8 cellular contexts compared by ENCODE assay signal in genomic region chr19:50025022-50025793, GRCh38. TPM values are rescaled to one million over a fixed set of nuclear protein-coding genes. Genes with fewer than 3 reads are reported as not detected.
A peak's percentile ranks its signal among the peaks of the same experiment; 100 is the strongest.
DNase-seq lines count a peak whose midpoint lies in the region; ATAC-seq and TF ChIP-seq lines count a peak whose summit lies in the region.

VRK3 (minus strand) TSS chr19:50025372; CDS start chr19:50016162, 9,210 bp downstream.

- H3K4me1 ChIP-seq in breast epithelium = peaks cover 0 to 4% of the 10 kb centered on the region in 2 donors
- peaks cover 5% of the 10 kb centered on the region for H3K4me1 ChIP-seq in iPS-18a (ENCODE audit: control insufficient read depth, low read depth, low read length)
- peaks cover 6% of the 10 kb centered on the region for H3K4me1 ChIP-seq in skeletal muscle satellite cell (ENCODE audit: control insufficient read depth, insufficient read depth, low read length)

- H3K9ac ChIP-seq in iPS-18a (ENCODE audit: low read length) = peak within 1 kb of the TSS; percentile 73
- H3K9ac ChIP-seq in skeletal muscle satellite cell (ENCODE audit: low read depth, low read length) = peak within 1 kb of the TSS; percentile 90

- intact Hi-C loops in breast epithelium (cut with DNase I; ENCODE audit: low total_unique reads) = no loop called here

- H3K36me3 ChIP-seq in breast epithelium (no peaks in the 10 kb centered on the region), iPS-18a (ENCODE audit: control insufficient read depth, low read depth, low read length) (no peaks in the 10 kb centered on the region), skeletal muscle satellite cell (ENCODE audit: insufficient read depth, low read length) (peaks cover 4% of the 10 kb centered on the region)

- no peak for TF ChIP-seq CTCF in AG04449 (IDR thresholded peaks at IDR 0.05; ENCODE audit: insufficient read depth, low read length, missing control alignments)
- TF ChIP-seq CTCF in VCaP (conservative IDR thresholded peaks at IDR 0.05) = no peak
- TF ChIP-seq CTCF in breast epithelium (IDR thresholded peaks at IDR 0.05) = peak in 1 of 3 donors; percentile 25

- H3K27ac ChIP-seq in VCaP = peak within 1 kb of the TSS; percentile 75
- H3K27ac ChIP-seq in breast epithelium = peak within 1 kb of the TSS; percentile 89 to 96
- H3K27ac ChIP-seq in iPS-18a (ENCODE audit: low read length) = peak within 1 kb of the TSS; percentile 70

- no peaks in the 10 kb centered on the region for H3K9me3 ChIP-seq in breast epithelium
- no peaks in the 10 kb centered on the region for H3K9me3 ChIP-seq in iPS-18a (ENCODE audit: control insufficient read depth, low read depth, low read length)
- H3K9me3 ChIP-seq in skeletal muscle satellite cell (replicated peaks; ENCODE audit: low read length) = no peaks in the 10 kb centered on the region

- POLR2A ChIA-PET in AG04449 (lab: Yijun Ruan, JAX) = no interaction called here

- H3K27me3 ChIP-seq in breast epithelium = no peaks in the 10 kb centered on the region
- H3K27me3 ChIP-seq in iPS-18a (ENCODE audit: control insufficient read depth, insufficient read depth, low read length) = no peaks in the 10 kb centered on the region
- H3K27me3 ChIP-seq in skeletal muscle satellite cell (ENCODE audit: control insufficient read depth, insufficient read depth, low read length) = no peaks in the 10 kb centered on the region

- peak; percentile 60 for TF ChIP-seq POLR2A in breast epithelium (IDR thresholded peaks at IDR 0.05)

- CTCF ChIA-PET in AG04449 (lab: Yijun Ruan, JAX) = interaction anchor here (0.9 to 1.0 kb wide), 3 partner anchors 10 to 87 kb away, joined by 3 read pairs; no protein-coding TSS in a partner anchor

- ATAC-seq in GM18870 (IDR thresholded peaks at IDR 0.05; ENCODE audit: unreplicated experiment) (peak; percentile 82), HG03135 (IDR thresholded peaks at IDR 0.05; ENCODE audit: unreplicated experiment) (peak; percentile 86)

- DNase-seq in AG04449 (ENCODE audit: low read depth, low spot score) (peak; percentile 98), NCI-H2196 treated with DMSO at 0.1 percent for 48 hours (lab: John Stamatoyannopoulos, UW; ENCODE audit: unreplicated experiment) (peak; percentile 98), breast epithelium (ENCODE audit: low spot score in 2 of 2) (peak; percentile 98 to 99)

- H3K4me3 ChIP-seq in AG04449 (ENCODE audit: low read depth, low read length) (peak within 1 kb of the TSS; percentile 100), breast epithelium (peak within 1 kb of the TSS; percentile 79 to 97 (median 79)), iPS-18a (ENCODE audit: low read length) (peak within 1 kb of the TSS; percentile 85), skeletal muscle satellite cell (ENCODE audit: low read length) (peak within 1 kb of the TSS; percentile 90)

- peak within 1 kb of the TSS; percentile 91 for H3K4me2 ChIP-seq in skeletal muscle satellite cell (ENCODE audit: low read length)

RNA-seq across cellular contexts. Expression of gene VRK3, which starts in this region (rescaled TPM):
- 10 to 100 TPM; 24.2 to 42.0 (median 40.3) TPM for total RNA-seq in breast epithelium
- 19.5 and 21.2 TPM in 2 replicates for total RNA-seq in skeletal muscle satellite cell (2012; rRNA removed)

Comparison
In these comparisons a context has a peak if more than half of its experiments do, and no peak if none do; other contexts are left out.
1. Peak in every context shown above with its lines: DNase-seq, ATAC-seq, H3K4me3 ChIP-seq and H3K27ac ChIP-seq.